In genomic region chr7:151677581-151678226, GRCh38 we compare ENCODE assay signal across 21 cellular contexts.
A peak's percentile ranks its signal among the peaks of the same experiment; 100 is the strongest.
DNase-seq lines count a peak whose midpoint lies in the region; ATAC-seq, FAIRE-seq and TF ChIP-seq lines count a peak whose summit lies in the region.
"Had no signal": no experiment of that assay in that cellular context is flagged by ENCODE, and none has a peak within 500 bp of the region (broad histone marks: within the 10 kb centered on the region; RNA-seq: fewer than 3 reads in every experiment).

No MANE protein-coding gene starts in this region.

- TF ChIP-seq EP300 in HepG2 (IDR thresholded peaks at IDR 0.05; ENCODE audit: low read depth in 2 of 2, low read length in 2 of 2) (no peak), HepG2 (CRISPR knock-in tag; IDR thresholded peaks at IDR 0.05; ENCODE audit: borderline replicate concordance) (no peak)

- H3K27me3 ChIP-seq in right lobe of liver (no peaks in the 10 kb centered on the region), HepG2 (ENCODE audit: control insufficient read depth in 1 of 2, insufficient read depth in 2 of 2, low read length in 2 of 2) (peaks cover 0 to 14% of the 10 kb centered on the region in 2 experiments; a peak in 1 of 5 replicates)
- H3K27me3 ChIP-seq: uterus had no signal

- H3K4me1 Mint-ChIP-seq in MCF 10A (ENCODE audit: insufficient read depth, unreplicated experiment), result peaks cover 51% of the 10 kb centered on the region
- peaks cover 18% of the 10 kb centered on the region for H3K4me1 Mint-ChIP-seq in memory B cell

- H3K4me1 ChIP-seq in right lobe of liver (peaks cover 0 to 16% (median 4%) of the 10 kb centered on the region in 4 donors), HepG2 (ENCODE audit: insufficient read depth, low read length) (no peaks in the 10 kb centered on the region)
- H3K4me1 ChIP-seq: uterus had no signal

- H3K36me3 Mint-ChIP-seq in MCF 10A (ENCODE audit: insufficient read depth, unreplicated experiment) (no peaks in the 10 kb centered on the region), memory B cell (peaks cover 29% of the 10 kb centered on the region)

- H4K20me1 ChIP-seq in HepG2 (ENCODE audit: insufficient read depth, low read length), result no peaks in the 10 kb centered on the region

- H3K27me3 Mint-ChIP-seq in MCF 10A (ENCODE audit: insufficient read depth, unreplicated experiment), result no peaks in the 10 kb centered on the region
- no peaks in the 10 kb centered on the region for H3K27me3 Mint-ChIP-seq in memory B cell
- H3K27me3 Mint-ChIP-seq: activated T-cell treated with anti-CD3 and anti-CD28 coated beads, Interleukin-2, amount 50 U/mL, for 24 hours had no signal

- in situ Hi-C loops in HepG2 (cut with HindIII; ENCODE audit: extremely low pct_ligation_motif_present, low pct_unique_long_range_greater_than_20kb), result no loop called here

- H3K9me3 ChIP-seq in right lobe of liver (no peaks in the 10 kb centered on the region), HepG2 (ENCODE audit: low read length) (no peaks in the 10 kb centered on the region)
- H3K9me3 ChIP-seq: uterus had no signal

- DNase-seq in right lobe of liver (no peak), HepG2 (ENCODE audit: low spot score) (no peak), MCF 10A (ENCODE audit: unreplicated experiment) (no peak), memory B cell (ENCODE audit: low spot score in 2 of 2) (no peak), LoVo (ENCODE audit: low spot score) (no peak), amygdala (lab: John Stamatoyannopoulos, UW) (no peak)
- DNase-seq in activated naive CD4-positive, alpha-beta T cell treated with Interleukin-2 at 50 U/mL for 16 hours, result no peak
- DNase-seq: activated CD4-positive, alpha-beta T cell treated with anti-CD3 and anti-CD28 coated beads, Interleukin-2, amount 50 U/mL, for 4 hours; activated T-cell treated with anti-CD3 and anti-CD28 coated beads, Interleukin-2, amount 50 U/mL, for 24 hours; EL; foreskin melanocyte; NCI-H2227 treated with DMSO at 0.1 percent for 48 hours; occipital lobe; stimulated activated naive CD4-positive, alpha-beta T cell; uterus had no signal

- H3K4me3 ChIP-seq in right lobe of liver, result no peak overlapping the region
- no peak overlapping the region for H3K4me3 ChIP-seq in HepG2 (replicated peaks in 1 of 3; ENCODE audit: insufficient read depth in 1 of 3, low read depth in 2 of 3, low read length in 3 of 3)
- H3K4me3 ChIP-seq: SK-N-MC, skin epidermis, uterus had no signal

- H3K9me3 Mint-ChIP-seq in MCF 10A (ENCODE audit: unreplicated experiment) (no peaks in the 10 kb centered on the region), memory B cell (no peaks in the 10 kb centered on the region)
- H3K9me3 Mint-ChIP-seq: activated T-cell treated with anti-CD3 and anti-CD28 coated beads, Interleukin-2, amount 50 U/mL, for 24 hours had no signal

- H3K9ac ChIP-seq in HepG2 (ENCODE audit: insufficient read depth, low read depth, low read length), result no peak overlapping the region

- no peaks in the 10 kb centered on the region for H3K79me2 ChIP-seq in HepG2 (ENCODE audit: insufficient read depth, low read length)

- H3K27ac ChIP-seq in right lobe of liver, result peak overlapping the region in 1 of 3 donors; percentile 27
- no peak overlapping the region for H3K27ac ChIP-seq in HepG2 (ENCODE audit: extremely low read length, insufficient read depth, low read length)
- H3K27ac ChIP-seq: SK-N-MC had no signal

- TF ChIP-seq CTCF in right lobe of liver (IDR thresholded peaks at IDR 0.05) (no peak), HepG2 (CRISPR knock-in tag; IDR thresholded peaks at IDR 0.05) (no peak), MCF 10A (IDR thresholded peaks at IDR 0.05; ENCODE audit: unreplicated experiment) (no peak)

- BruUV-seq in HepG2 (replicated peaks; lab: Mats Ljungman, UMichigan) (no TSS peak), MCF 10A (replicated peaks; lab: Mats Ljungman, UMichigan) (no TSS peak)

- intact Hi-C loops in right lobe of liver (cut with DNase I) (no loop called here), HepG2 (cut with micrococcal nuclease; ENCODE audit: unreplicated experiment) (no loop called here), MCF 10A (cut with micrococcal nuclease) (no loop called here)

- H3K27ac Mint-ChIP-seq in MCF 10A (ENCODE audit: low read depth, unreplicated experiment) (peak overlapping the region; percentile 98), memory B cell (peak overlapping the region; percentile 18)

- no peak overlapping the region for H2AFZ ChIP-seq in HepG2 (ENCODE audit: low read length)

- no peak for FAIRE-seq in HepG2 (lab: Jason Lieb, UNC)
- FAIRE-seq: endometrium, GM12892 had no signal

- 65% methylated on average over 14 of the region's 14 CpGs for WGBS in right lobe of liver (ENCODE audit: insufficient coverage, low coverage, low lambda C conversion rate, missing lambda C conversion rate)
- 28% methylated on average over 14 of the region's 14 CpGs for WGBS in HepG2 (ENCODE audit: low lambda C conversion rate)

- TF ChIP-seq POLR2A in right lobe of liver (IDR thresholded peaks at IDR 0.05) (no peak), HepG2 (IDR thresholded peaks at IDR 0.05; ENCODE audit: insufficient read depth in 1 of 2, low read depth in 2 of 2, low read length in 2 of 2) (no peak)

- H3K4me3 Mint-ChIP-seq in MCF 10A (ENCODE audit: unreplicated experiment) (no peak overlapping the region), memory B cell (no peak overlapping the region)
- H3K4me3 Mint-ChIP-seq: activated T-cell treated with anti-CD3 and anti-CD28 coated beads, Interleukin-2, amount 50 U/mL, for 24 hours had no signal

- peaks cover 0 to 5% (median 2%) of the 10 kb centered on the region in 4 donors for H3K36me3 ChIP-seq in right lobe of liver
- H3K36me3 ChIP-seq in HepG2 (replicated peaks in 1 of 2; ENCODE audit: control insufficient read depth in 1 of 2, insufficient read depth in 2 of 2, low read length in 2 of 2), result no peaks in the 10 kb centered on the region
- H3K36me3 ChIP-seq: uterus had no signal

- CTCF ChIA-PET in HepG2 (lab: Yijun Ruan, JAX; ENCODE audit: low intra/inter-chr PET ratio, low total read pairs), result no interaction called here
- CTCF ChIA-PET in MCF 10A (lab: Yijun Ruan, JAX), result interaction anchor here (0.9 to 1.2 kb wide), 4 partner anchors 20 to 68 kb away, joined by 3 to 5 read pairs (median 3); no protein-coding TSS in a partner anchor

- H3K4me2 ChIP-seq in HepG2 (ENCODE audit: low read depth, low read length), result no peak overlapping the region

- peak; percentile 17 to 42 (median 34) for ATAC-seq in right lobe of liver
- ATAC-seq in HepG2, result no peak
- ATAC-seq in memory B cell (ENCODE audit: low read depth), result no peak
- ATAC-seq in HG03460 (IDR thresholded peaks at IDR 0.05; ENCODE audit: unreplicated experiment), result no peak
- ATAC-seq: HCT116 had no signal

- TF ChIP-seq RAD21 in HepG2 (CRISPR knock-in tag; IDR thresholded peaks at IDR 0.05), result no peak

- POLR2A ChIA-PET in HepG2 (lab: Yijun Ruan, JAX), result no interaction called here
- POLR2A ChIA-PET in MCF 10A (lab: Yijun Ruan, JAX), result interaction anchor here (0.9 to 1.9 kb wide), 9 partner anchors 8 to 81 kb away, joined by 3 to 9 read pairs (median 3); no protein-coding TSS in a partner anchor

TF ChIP-seq in HepG2, 621 proteins besides CTCF, POLR2A, EP300 and RAD21 (continues in another document):
- TF ChIP-seq NR2F2 (IDR thresholded peaks at IDR 0.05; ENCODE audit: borderline replicate concordance, low read depth) (no peak), KLF16 (CRISPR knock-in tag; IDR thresholded peaks at IDR 0.05) (no peak), ZMAT5 (CRISPR knock-in tag; IDR thresholded peaks at IDR 0.05; ENCODE audit: borderline replicate concordance, low read depth) (no peak), NR2C2 (CRISPR knock-in tag; IDR thresholded peaks at IDR 0.05; ENCODE audit: borderline replicate concordance) (no peak), SRSF1 (optimal IDR thresholded peaks at IDR 0.05; ENCODE audit: low read depth, low read length) (no peak), ZNF605 (CRISPR knock-in tag; IDR thresholded peaks at IDR 0.05) (no peak), ZBTB49 (CRISPR knock-in tag; IDR thresholded peaks at IDR 0.05; ENCODE audit: borderline replicate concordance) (no peak), GATAD2A (CRISPR knock-in tag; IDR thresholded peaks at IDR 0.05) (no peak), XBP1 (CRISPR knock-in tag; IDR thresholded peaks at IDR 0.05) (no peak), NFE2 (CRISPR knock-in tag; IDR thresholded peaks at IDR 0.05) (no peak), RELA (CRISPR knock-in tag; IDR thresholded peaks at IDR 0.05) (no peak), MXD4 (CRISPR knock-in tag; IDR thresholded peaks at IDR 0.05) (no peak), HNRNPUL1 (IDR thresholded peaks at IDR 0.05; ENCODE audit: low read depth, low read length) (no peak)
- TF ChIP-seq, protein P1, sequence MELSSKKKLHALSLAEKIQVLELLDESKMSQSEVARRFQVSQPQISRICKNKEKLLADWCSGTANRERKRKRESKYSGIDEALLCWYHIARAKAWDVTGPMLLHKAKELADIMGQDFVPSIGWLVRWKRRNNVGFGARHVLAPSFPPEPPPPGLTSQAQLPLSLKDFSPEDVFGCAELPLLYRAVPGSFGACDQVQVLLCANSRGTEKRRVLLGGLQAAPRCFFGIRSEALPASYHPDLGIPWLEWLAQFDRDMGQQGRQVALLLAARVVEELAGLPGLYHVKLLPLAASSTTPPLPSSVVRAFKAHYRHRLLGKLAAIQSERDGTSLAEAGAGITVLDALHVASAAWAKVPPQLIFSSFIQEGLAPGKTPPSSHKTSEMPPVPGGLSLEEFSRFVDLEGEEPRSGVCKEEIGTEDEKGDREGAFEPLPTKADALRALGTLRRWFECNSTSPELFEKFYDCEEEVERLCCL (CRISPR knock-in tag; IDR thresholded peaks at IDR 0.05; ENCODE audit: borderline replicate concordance), result no peak

Comparison
In these comparisons a context has a peak if more than half of its experiments do, and no peak if none do; other contexts are left out.
1. ATAC-seq: peak in right lobe of liver (4 of 4); none in HepG2 (single experiment), memory B cell (single experiment) and HG03460 (single experiment).